Comparison of ENCODE assay signal across 10 cellular contexts in the genomic region with DNA sequence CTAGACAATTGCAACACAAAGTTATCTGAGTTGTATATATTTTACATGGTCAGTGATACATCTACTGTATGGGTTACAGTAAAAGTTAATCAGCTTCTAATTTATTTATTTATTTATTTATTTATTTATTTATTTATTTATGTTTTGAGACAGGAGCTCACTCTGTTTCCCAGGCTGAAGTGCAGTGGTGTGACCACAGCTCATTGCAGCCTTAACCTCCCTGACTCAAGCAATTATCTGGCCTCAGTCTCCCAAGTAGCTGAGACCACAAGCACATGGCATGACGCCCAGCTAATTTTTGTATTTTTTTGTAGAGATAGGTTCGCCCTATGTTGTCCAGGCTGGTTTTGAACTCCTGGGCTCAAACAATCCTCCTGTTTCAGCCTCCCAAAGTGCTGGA.
A peak's percentile ranks its signal among the peaks of the same experiment; 100 is the strongest.
DNase-seq lines count a peak whose midpoint lies in the region; ATAC-seq and TF ChIP-seq lines count a peak whose summit lies in the region.
"Had no signal": no experiment of that assay in that cellular context is flagged by ENCODE, and none has a peak within 500 bp of the region (broad histone marks: within the 10 kb centered on the region; RNA-seq: fewer than 3 reads in every experiment).

No MANE protein-coding gene starts in this region.

- peaks cover 3% of the 10 kb centered on the region for H3K27me3 Mint-ChIP-seq in activated naive CD8-positive, alpha-beta T cell treated with anti-CD3 and anti-CD28 coated beads, Interleukin-2, amount 50 U/mL, for 24 hours

- H3K9ac ChIP-seq in HCT116 (ENCODE audit: low read length): no peak overlapping the region

- no peak overlapping the region for H2AFZ ChIP-seq in ACC112 (ENCODE audit: low read length, unreplicated experiment)
- H2AFZ ChIP-seq in HCT116 (ENCODE audit: low read depth, low read length, poor library complexity, severe bottlenecking): no peak overlapping the region

- H3K36me3 Mint-ChIP-seq in activated naive CD8-positive, alpha-beta T cell treated with anti-CD3 and anti-CD28 coated beads, Interleukin-2, amount 50 U/mL, for 24 hours (ENCODE audit: low read depth): peaks cover 23% of the 10 kb centered on the region

- POLR2A ChIA-PET in HCT116 (lab: Charles Lee): interaction anchor here (1.5 kb wide), 1 partner anchor 10 kb away, joined by 5 read pairs; no protein-coding TSS in a partner anchor

- no peak for TF ChIP-seq RAD21 in HCT116 (IDR thresholded peaks at IDR 0.05; ENCODE audit: low read depth)

- peak; percentile 35 for DNase-seq in HCT116 (ENCODE audit: low read depth, low spot score)
- no peak for DNase-seq in activated naive CD8-positive, alpha-beta T cell treated with anti-CD3 and anti-CD28 coated beads, Interleukin-2, amount 50 U/mL, for 24 hours
- DNase-seq in glomerular visceral epithelial cell (ENCODE audit: extremely low spot score): peak; percentile 46
- DNase-seq in NCI-H1048 (lab: John Stamatoyannopoulos, UW): no peak
- no peak for DNase-seq in NAMALWA (ENCODE audit: low spot score)
- DNase-seq in activated CD8-positive, alpha-beta memory T cell treated with anti-CD3 and anti-CD28 coated beads for 24 hours: no peak
- no peak for DNase-seq in SHP77 treated with DMSO at 0.1 percent for 48 hours (lab: John Stamatoyannopoulos, UW)
- DNase-seq: MM.1S, NCI-H2171 had no signal

- H4K20me1 ChIP-seq in HCT116 (ENCODE audit: insufficient read depth): no peaks in the 10 kb centered on the region

- peaks cover 29% of the 10 kb centered on the region for H3K79me2 ChIP-seq in ACC112 (ENCODE audit: control insufficient read depth, insufficient read depth, low read length, unreplicated experiment)
- no peaks in the 10 kb centered on the region for H3K79me2 ChIP-seq in HCT116 (ENCODE audit: insufficient read depth, low read length)

- H3K4me1 ChIP-seq in ACC112 (ENCODE audit: control insufficient read depth, insufficient read depth, low read length, unreplicated experiment): peaks cover 35% of the 10 kb centered on the region
- peaks cover 17 to 25% of the 10 kb centered on the region in 2 experiments for H3K4me1 ChIP-seq in HCT116 (ENCODE audit: control insufficient read depth in 1 of 2, insufficient read depth in 2 of 2, low read length in 2 of 2)

- ATAC-seq in HCT116: peak; percentile 46
- no peak for ATAC-seq in activated naive CD8-positive, alpha-beta T cell treated with anti-CD3 and anti-CD28 coated beads, Interleukin-2, amount 50 U/mL, for 24 hours

- H3K4me3 Mint-ChIP-seq in activated naive CD8-positive, alpha-beta T cell treated with anti-CD3 and anti-CD28 coated beads, Interleukin-2, amount 50 U/mL, for 24 hours: no peak overlapping the region

- H3K4me3 ChIP-seq in ACC112 (ENCODE audit: low read depth, low read length) (peak overlapping the region; percentile 47; the same call in 1 of the 2 replicates), HCT116 (replicated peaks in 1 of 2; ENCODE audit: low read depth in 1 of 2, low read length in 2 of 2) (no peak overlapping the region)

- H3K4me2 ChIP-seq in HCT116 (ENCODE audit: low read length): peak overlapping the region; percentile 50; the same call in 1 of the 2 replicates

- TF ChIP-seq POLR2A in HCT116 (IDR thresholded peaks at IDR 0.05; ENCODE audit: borderline replicate concordance, extremely low read depth, insufficient read depth, insufficient read length): no peak

- no peaks in the 10 kb centered on the region for H3K9me2 ChIP-seq in HCT116 (ENCODE audit: insufficient read depth)

- BruUV-seq in HCT116 (replicated peaks; lab: Mats Ljungman, UMichigan): no TSS peak

- CTCF ChIA-PET in HCT116 (lab: Charles Lee): no interaction called here

- peaks cover 18% of the 10 kb centered on the region for H3K36me3 ChIP-seq in ACC112 (ENCODE audit: insufficient read depth, low read length)
- H3K36me3 ChIP-seq in HCT116 (ENCODE audit: control insufficient read depth in 1 of 2, insufficient read depth in 2 of 2, low read length in 2 of 2): no peaks in the 10 kb centered on the region; a peak in 1 of 4 replicates

- RAD21 ChIA-PET in HCT116 (lab: Charles Lee; ENCODE audit: low non-redundant PET in 1 of 2, low total read pairs in 2 of 2, uncharacterized antibody in 2 of 2, unreplicated experiment in 2 of 2): no interaction called here

- TF ChIP-seq CTCF in HCT116 (IDR thresholded peaks at IDR 0.05 in 2 of 3, conservative IDR thresholded peaks at IDR 0.05 in 1 of 3; ENCODE audit: borderline replicate concordance in 1 of 3, insufficient read depth in 1 of 3, low read depth in 2 of 3, low read length in 2 of 3): no peak

- H3K27ac ChIP-seq in ACC112 (ENCODE audit: low read depth, low read length): peak overlapping the region; percentile 99
- peak overlapping the region; percentile 67; the same call in 1 of the 2 replicates for H3K27ac ChIP-seq in HCT116 (ENCODE audit: low read depth, low read length)

- peaks cover 45% of the 10 kb centered on the region for H3K4me1 Mint-ChIP-seq in activated naive CD8-positive, alpha-beta T cell treated with anti-CD3 and anti-CD28 coated beads, Interleukin-2, amount 50 U/mL, for 24 hours

- H3K27me3 ChIP-seq in ACC112 (ENCODE audit: insufficient read depth, low read length): no peaks in the 10 kb centered on the region
- no peaks in the 10 kb centered on the region for H3K27me3 ChIP-seq in HCT116 (ENCODE audit: insufficient read depth, low read length)

- intact Hi-C loops in HCT116 (cut with micrococcal nuclease): no loop called here

- H3K9me3 Mint-ChIP-seq in activated naive CD8-positive, alpha-beta T cell treated with anti-CD3 and anti-CD28 coated beads, Interleukin-2, amount 50 U/mL, for 24 hours: peaks cover 7% of the 10 kb centered on the region

- peak overlapping the region; percentile 96 for H3K27ac Mint-ChIP-seq in activated naive CD8-positive, alpha-beta T cell treated with anti-CD3 and anti-CD28 coated beads, Interleukin-2, amount 50 U/mL, for 24 hours

- no peaks in the 10 kb centered on the region for H3K9me3 ChIP-seq in HCT116 (ENCODE audit: control insufficient read depth in 1 of 2, insufficient read depth in 1 of 2, low read depth in 1 of 2, low read length in 2 of 2)

TF ChIP-seq in HCT116, 20 proteins besides CTCF, POLR2A, EP300 and RAD21:
- TF ChIP-seq SIN3A (IDR thresholded peaks at IDR 0.05; ENCODE audit: low read depth) (no peak), REST (IDR thresholded peaks at IDR 0.05; ENCODE audit: low read depth) (no peak), EZH2 (IDR thresholded peaks at IDR 0.05) (no peak)

Comparison
In these comparisons a context has a peak if more than half of its experiments do, and no peak if none do; other contexts are left out.
1. DNase-seq: peak in HCT116 (single experiment) and glomerular visceral epithelial cell (single experiment); none in activated naive CD8-positive, alpha-beta T cell treated with anti-CD3 and anti-CD28 coated beads, Interleukin-2, amount 50 U/mL, for 24 hours (single experiment), NCI-H1048 (single experiment), NAMALWA (single experiment), activated CD8-positive, alpha-beta memory T cell treated with anti-CD3 and anti-CD28 coated beads for 24 hours (single experiment) and SHP77 treated with DMSO at 0.1 percent for 48 hours (single experiment).